Comparison of ENCODE assay signal across 26 cellular contexts in genomic region chr6:24412294-24412693, GRCh38. TPM values are rescaled to one million over a fixed set of nuclear protein-coding genes. Genes with fewer than 3 reads are reported as not detected.
"Had no signal": no experiment of that assay in that cellular context is flagged by ENCODE, and none has a peak within 500 bp of the region (broad histone marks: within the 10 kb centered on the region; RNA-seq: fewer than 3 reads in every experiment).

No MANE protein-coding gene starts in this region.

- H3K27ac Mint-ChIP-seq: activated CD4-positive, alpha-beta memory T cell treated with anti-CD3 and anti-CD28 coated beads for 36 hours; activated CD4-positive, alpha-beta T cell treated with anti-CD3 and anti-CD28 coated beads, Interleukin-2, amount 10 ng/mL, durations not matched to agents 7 days and 5 days; activated naive CD8-positive, alpha-beta T cell; T-cell had no signal

- H3K4me3 Mint-ChIP-seq: activated CD4-positive, alpha-beta memory T cell treated with anti-CD3 and anti-CD28 coated beads for 36 hours; activated CD4-positive, alpha-beta T cell treated with anti-CD3 and anti-CD28 coated beads, Interleukin-2, amount 10 ng/mL, durations not matched to agents 7 days and 5 days; activated naive CD8-positive, alpha-beta T cell; activated T-helper 1 cell treated with anti-CD3 and anti-CD28 coated beads, Interleukin-12 subunit alpha, Interleukin-12 subunit beta, Interleukin-2, Interleukin-4 antibody, amounts not matched to agents 30 ng/mL and 10 ng/mL and 1 ng/mL, durations not matched to agents 14 hours and 24 hours and 36 hours; T-cell had no signal

- DNase-seq: activated CD4-positive, alpha-beta memory T cell treated with anti-CD3 and anti-CD28 coated beads for 36 hours; activated CD4-positive, alpha-beta T cell treated with anti-CD3 and anti-CD28 coated beads, Interleukin-2, amount 10 ng/mL, durations not matched to agents 7 days and 5 days; activated CD4-positive, CD25-positive, alpha-beta regulatory T cell; activated CD8-positive, alpha-beta memory T cell treated with anti-CD3 and anti-CD28 coated beads, Interleukin-2, amount 50 U/mL, for 4 hours; activated effector memory CD4-positive, alpha-beta T cell treated with Interleukin-2 at 50 U/mL for 16 hours; activated naive CD4-positive, alpha-beta T cell; aorta; caudate nucleus; NCI-H1092; NCI-H1417; NCI-H1694; NCI-H2029; NCI-H2107; NCI-H2171 treated with DMSO at 0.1 percent for 48 hours; NCI-H345; NCI-H510A; NCI-H526 treated with DMSO at 0.1 percent for 48 hours; NCI-H82; SIG-M5; T-cell had no signal

- H3K9me3 Mint-ChIP-seq: activated CD4-positive, alpha-beta memory T cell treated with anti-CD3 and anti-CD28 coated beads for 36 hours; activated CD4-positive, alpha-beta T cell treated with anti-CD3 and anti-CD28 coated beads, Interleukin-2, amount 10 ng/mL, durations not matched to agents 7 days and 5 days; activated T-helper 1 cell treated with anti-CD3 and anti-CD28 coated beads, Interleukin-12 subunit alpha, Interleukin-12 subunit beta, Interleukin-2, Interleukin-4 antibody, amounts not matched to agents 30 ng/mL and 10 ng/mL and 1 ng/mL, durations not matched to agents 14 hours and 24 hours and 36 hours; T-cell had no signal

- H3K9me3 ChIP-seq: breast epithelium had no signal

- H3K27me3 Mint-ChIP-seq: activated CD4-positive, alpha-beta memory T cell treated with anti-CD3 and anti-CD28 coated beads for 36 hours; activated CD4-positive, alpha-beta T cell treated with anti-CD3 and anti-CD28 coated beads, Interleukin-2, amount 10 ng/mL, durations not matched to agents 7 days and 5 days; activated naive CD8-positive, alpha-beta T cell; T-cell had no signal

- ATAC-seq: T-cell had no signal

RNA-seq across cellular contexts. Expression of gene DCDC2, which starts 54.4 kb away (rescaled TPM):
- total RNA-seq: activated CD4-positive, alpha-beta T cell treated with anti-CD3 and anti-CD28 coated beads, Interleukin-2, amount 10 ng/mL, durations not matched to agents 7 days and 5 days; activated T-helper 1 cell treated with anti-CD3 and anti-CD28 coated beads, Interleukin-12 subunit alpha, Interleukin-12 subunit beta, Interleukin-2, Interleukin-4 antibody, amounts not matched to agents 30 ng/mL and 10 ng/mL and 1 ng/mL, durations not matched to agents 14 hours and 24 hours and 36 hours; aorta; MCF 10A; RPMI7951; T-helper 2 cell treated with Interferon-gamma antibody and Interleukin-4, amounts not matched to agents 100 ng/mL and 5 ng/mL, for 36 hours had no signal
